ENCODE assay signal across 10 cellular contexts in the genomic region with DNA sequence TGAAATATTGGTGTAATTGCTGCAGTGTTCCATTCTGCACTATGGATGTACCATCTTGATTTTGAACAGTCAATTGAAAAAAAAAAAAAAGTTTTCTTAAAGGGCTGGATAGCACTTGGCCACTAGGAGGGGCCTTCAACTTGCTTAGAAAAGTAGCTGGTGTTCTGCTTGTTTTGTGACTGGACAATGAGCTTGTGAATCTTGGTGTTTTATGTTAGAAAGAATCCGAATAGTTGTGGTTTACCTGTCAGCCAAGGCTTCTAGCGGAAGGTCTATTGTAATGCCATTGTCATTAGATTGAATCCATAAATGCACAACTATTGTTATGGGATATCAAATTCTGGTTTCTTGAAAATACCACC.
DNase-seq lines count a peak whose midpoint lies in the region; ATAC-seq and TF ChIP-seq lines count a peak whose summit lies in the region.
"Had no signal": no experiment of that assay in that cellular context is flagged by ENCODE, and none has a peak within 500 bp of the region (broad histone marks: within the 10 kb centered on the region; RNA-seq: fewer than 3 reads in every experiment).

No MANE protein-coding gene starts in this region.

- TF ChIP-seq CTCF in epithelial cell of esophagus (IDR thresholded peaks at IDR 0.05; ENCODE audit: insufficient read depth, low read depth, low read length, missing control alignments), result peak; percentile 56

- peaks cover 2% of the 10 kb centered on the region for H3K9me3 Mint-ChIP-seq in stimulated activated effector memory CD8-positive, alpha-beta T cell treated with anti-CD3 and anti-CD28 coated beads, Interleukin-12 subunit alpha, Interleukin-12 subunit beta, amount 100 ng/mL, for 72 hours

- H3K4me3 ChIP-seq in epithelial cell of esophagus (ENCODE audit: low read length), result no peak overlapping the region

- ATAC-seq in HG02571 (IDR thresholded peaks at IDR 0.05; ENCODE audit: unreplicated experiment) (no peak), HG03469 (IDR thresholded peaks at IDR 0.05; ENCODE audit: unreplicated experiment) (no peak)
- ATAC-seq in stimulated activated effector memory CD8-positive, alpha-beta T cell treated with anti-CD3 and anti-CD28 coated beads, Interleukin-12 subunit alpha, Interleukin-12 subunit beta, amount 100 ng/mL, for 72 hours, result no peak

- H3K4me3 Mint-ChIP-seq in stimulated activated effector memory CD8-positive, alpha-beta T cell treated with anti-CD3 and anti-CD28 coated beads, Interleukin-12 subunit alpha, Interleukin-12 subunit beta, amount 100 ng/mL, for 72 hours, result no peak overlapping the region

- H3K36me3 Mint-ChIP-seq in stimulated activated effector memory CD8-positive, alpha-beta T cell treated with anti-CD3 and anti-CD28 coated beads, Interleukin-12 subunit alpha, Interleukin-12 subunit beta, amount 100 ng/mL, for 72 hours, result no peaks in the 10 kb centered on the region

- DNase-seq in GM03348 (ENCODE audit: low spot score) (peak; percentile 27), OCI-M1 (lab: John Stamatoyannopoulos, UW) (peak; percentile 65), epithelial cell of esophagus (ENCODE audit: low read depth) (peak; percentile 62), pulmonary artery endothelial cell (ENCODE audit: low read depth, low spot score) (peak; percentile 5), NCI-H146 (lab: John Stamatoyannopoulos, UW) (no peak)
- DNase-seq in stimulated activated effector memory CD8-positive, alpha-beta T cell treated with anti-CD3 and anti-CD28 coated beads, Interleukin-12 subunit alpha, Interleukin-12 subunit beta, amount 100 ng/mL, for 72 hours (ENCODE audit: low spot score in 2 of 2), result no peak
- DNase-seq: cerebellar nuclear complex, NCI-H1930 had no signal

- no peak overlapping the region for H3K27ac Mint-ChIP-seq in stimulated activated effector memory CD8-positive, alpha-beta T cell treated with anti-CD3 and anti-CD28 coated beads, Interleukin-12 subunit alpha, Interleukin-12 subunit beta, amount 100 ng/mL, for 72 hours

- H3K4me1 Mint-ChIP-seq in stimulated activated effector memory CD8-positive, alpha-beta T cell treated with anti-CD3 and anti-CD28 coated beads, Interleukin-12 subunit alpha, Interleukin-12 subunit beta, amount 100 ng/mL, for 72 hours, result no peaks in the 10 kb centered on the region

Comparison
In these comparisons a context has a peak if more than half of its experiments do, and no peak if none do; other contexts are left out.
1. DNase-seq: peak in GM03348 (single experiment), OCI-M1 (single experiment), epithelial cell of esophagus (single experiment) and pulmonary artery endothelial cell (single experiment); none in NCI-H146 (single experiment) and stimulated activated effector memory CD8-positive, alpha-beta T cell treated with anti-CD3 and anti-CD28 coated beads, Interleukin-12 subunit alpha, Interleukin-12 subunit beta, amount 100 ng/mL, for 72 hours (0 of 2).